Comparison of ENCODE assay signal across 10 cellular contexts in the genomic region with DNA sequence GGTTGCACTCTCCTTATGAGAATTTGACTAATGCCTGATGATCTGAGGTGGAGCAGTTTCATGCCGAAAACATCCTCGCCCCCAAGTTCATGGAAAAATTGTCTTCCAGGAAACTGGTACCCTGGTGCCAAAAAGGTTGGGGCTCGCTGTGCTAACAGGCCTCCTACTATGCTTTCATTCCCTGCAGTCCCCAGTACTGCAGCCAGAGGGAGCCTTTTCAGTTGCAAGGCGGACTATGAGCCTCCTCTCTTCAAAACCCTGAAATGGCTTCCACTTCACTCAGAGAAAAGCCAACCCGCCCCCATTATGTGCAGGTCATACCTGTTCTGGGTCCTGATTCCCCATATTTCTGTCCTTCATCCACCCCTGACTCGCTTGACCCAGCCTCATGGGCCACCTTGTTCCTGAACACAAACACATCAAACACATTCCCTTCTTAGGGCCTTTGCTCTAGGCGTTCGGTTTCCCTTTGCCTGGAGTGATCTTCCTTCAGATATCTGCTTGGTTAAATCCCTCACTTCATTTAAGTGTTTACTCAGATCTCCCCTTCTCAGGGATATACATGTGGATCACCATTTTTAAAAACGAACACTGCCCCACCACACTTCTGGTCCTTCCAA.
DNase-seq lines count a peak whose midpoint lies in the region; ATAC-seq, FAIRE-seq and TF ChIP-seq lines count a peak whose summit lies in the region.
"Had no signal": no experiment of that assay in that cellular context is flagged by ENCODE, and none has a peak within 500 bp of the region (broad histone marks: within the 10 kb centered on the region; RNA-seq: fewer than 3 reads in every experiment).

No MANE protein-coding gene starts in this region.

- H4K20me1 ChIP-seq in GM12878 (ENCODE audit: control insufficient read depth, insufficient read depth): no peaks in the 10 kb centered on the region

- H3K4me2 ChIP-seq in GM12878 (ENCODE audit: control insufficient read depth, insufficient read depth): no peak overlapping the region

- no peak overlapping the region for H3K27ac ChIP-seq in GM12878 (ENCODE audit: control insufficient read depth, insufficient read depth)

- in situ Hi-C loops in GM12878 (cut with MboI): loop anchor here (10.0 kb wide), 1 partner anchor 1305 kb away; no protein-coding TSS in a partner anchor

- no peak for TF ChIP-seq EP300 in GM12878 (IDR thresholded peaks at IDR 0.05; ENCODE audit: borderline replicate concordance in 1 of 2, control insufficient read depth in 1 of 2, low read depth in 2 of 2, low read length in 2 of 2)

- no peak for TF ChIP-seq RAD21 in GM12878 (IDR thresholded peaks at IDR 0.05; ENCODE audit: insufficient read depth, low read depth, low read length)

- ATAC-seq in GM12878: peak; percentile 65
- ATAC-seq: left colon had no signal

- no peak overlapping the region for H3K27ac Mint-ChIP-seq in osteocyte (ENCODE audit: unreplicated experiment)

- intact Hi-C loops in GM12878 (cut with micrococcal nuclease; ENCODE audit: unreplicated experiment): loop anchor here (5.0 kb wide), 1 partner anchor 598 kb away; the partner anchor contains the start of gene EDN1

- no peak overlapping the region for H3K9ac ChIP-seq in GM12878 (ENCODE audit: control insufficient read depth, insufficient read depth, low read length)

- no peak for TF ChIP-seq POLR2A in GM12878 (IDR thresholded peaks at IDR 0.05; ENCODE audit: low read depth, low read length)

- peaks cover 11% of the 10 kb centered on the region for H3K4me1 Mint-ChIP-seq in osteocyte (ENCODE audit: unreplicated experiment)

- no peak overlapping the region for H2AFZ ChIP-seq in GM12878 (ENCODE audit: control insufficient read depth, low read depth, low read length)

- no peak overlapping the region for H3K4me3 ChIP-seq in GM12878

- H3K36me3 ChIP-seq in GM12878 (ENCODE audit: control insufficient read depth in 2 of 2, insufficient read depth in 2 of 2, low read length in 1 of 2): no peaks in the 10 kb centered on the region

- POLR2A ChIA-PET in GM12878 (lab: Charles Lee): no interaction called here

- H3K36me3 Mint-ChIP-seq in osteocyte (ENCODE audit: unreplicated experiment): peaks cover 2% of the 10 kb centered on the region

- TF ChIP-seq CTCF in LNCAP (IDR thresholded peaks at IDR 0.05) (peak; percentile 53), GM12878 (IDR thresholded peaks at IDR 0.05 in 2 of 3, conservative IDR thresholded peaks at IDR 0.05 in 1 of 3; ENCODE audit: control insufficient read depth in 2 of 3, extremely low read depth in 1 of 3, insufficient read depth in 1 of 3, low read depth in 3 of 3, low read length in 3 of 3) (peak; percentile 32 to 64 (median 55)), osteocyte (IDR thresholded peaks at IDR 0.05) (peak; percentile 37)

- FAIRE-seq in GM12878 (lab: Jason Lieb, UNC): no peak

- H3K9me3 ChIP-seq in GM12878 (replicated peaks; ENCODE audit: control insufficient read depth, insufficient read depth, low read length): peaks cover 2% of the 10 kb centered on the region

- RAD21 ChIA-PET in GM12878 (lab: Charles Lee; ENCODE audit: unreplicated experiment): no interaction called here

- H3K27me3 ChIP-seq in GM12878 (replicated peaks in 1 of 2; ENCODE audit: control insufficient read depth in 2 of 2, insufficient read depth in 2 of 2, low read length in 1 of 2): no peaks in the 10 kb centered on the region; a peak in 2 of 4 replicates

- H3K27me3 Mint-ChIP-seq in osteocyte (ENCODE audit: unreplicated experiment): no peaks in the 10 kb centered on the region

- H3K79me2 ChIP-seq in GM12878 (ENCODE audit: control insufficient read depth, insufficient read depth, low read length): no peaks in the 10 kb centered on the region

- no TSS peak for BruUV-seq in GM12878 (replicated peaks; lab: Mats Ljungman, UMichigan)

- no peak overlapping the region for H3K4me3 Mint-ChIP-seq in osteocyte (ENCODE audit: unreplicated experiment)

- 38% methylated on average over 9 of the region's 9 CpGs for WGBS in GM12878 (ENCODE audit: insufficient coverage, insufficient replicate concordance, low lambda C conversion rate, missing lambda C conversion rate)

- SMC1A ChIA-PET in GM12878 (lab: Charles Lee; ENCODE audit: uncharacterized antibody, unreplicated experiment): no interaction called here

- H3K4me1 ChIP-seq in GM12878 (ENCODE audit: control insufficient read depth, insufficient read depth, low read length): no peaks in the 10 kb centered on the region

- peaks cover 14% of the 10 kb centered on the region for H3K9me3 Mint-ChIP-seq in osteocyte (ENCODE audit: unreplicated experiment)

- peak; percentile 53 for DNase-seq in DMS 273 (lab: John Stamatoyannopoulos, UW; ENCODE audit: unreplicated experiment)
- no peak for DNase-seq in DMS 273 treated with DMSO at 0.1 percent for 48 hours (lab: John Stamatoyannopoulos, UW)
- DNase-seq in GM12878 (ENCODE audit: low read depth, low spot score): no peak
- DNase-seq in osteocyte (ENCODE audit: extremely low spot score, unreplicated experiment): no peak
- no peak for DNase-seq in H4 (ENCODE audit: low spot score)
- DNase-seq in cerebellum (ENCODE audit: low spot score): no peak
- DNase-seq in globus pallidus (ENCODE audit: low spot score): no peak
- DNase-seq: 8988T had no signal

- CTCF ChIA-PET in GM12878 (lab: Yijun Ruan, JAX): interaction anchor here (1.0 kb wide), 1 partner anchor 165 kb away, joined by 3 read pairs; no protein-coding TSS in a partner anchor

TF ChIP-seq in GM12878, 131 proteins besides CTCF, POLR2A, EP300 and RAD21:
- 0 out of 2 replicates have a peak, but pooled peaks have one; percentile 38 for TF ChIP-seq YY1 (IDR thresholded peaks at IDR 0.05; ENCODE audit: low read depth, low read length)
- TF ChIP-seq E4F1 (IDR thresholded peaks at IDR 0.05; ENCODE audit: borderline replicate concordance, partially characterized antibody): no peak
